In genomic region chr13:39538826-39539555, GRCh38 we compare ENCODE assay signal across 15 cellular contexts.
A peak's percentile ranks its signal among the peaks of the same experiment; 100 is the strongest.
DNase-seq lines count a peak whose midpoint lies in the region; TF ChIP-seq lines count a peak whose summit lies in the region.
"Had no signal": no experiment of that assay in that cellular context is flagged by ENCODE, and none has a peak within 500 bp of the region (broad histone marks: within the 10 kb centered on the region; RNA-seq: fewer than 3 reads in every experiment).

No MANE protein-coding gene starts in this region.

- H3K4me3 ChIP-seq in MG63 (no peak overlapping the region), fibroblast of mammary gland (ENCODE audit: control insufficient read depth, low read depth, low read length) (no peak overlapping the region), uterus (no peak overlapping the region)
- H3K4me3 ChIP-seq: Peyer's patch, vagina had no signal

- H3K27me3 ChIP-seq in MG63 (no peaks in the 10 kb centered on the region), uterus (no peaks in the 10 kb centered on the region)
- H3K27me3 ChIP-seq: Peyer's patch, vagina had no signal

- no peak overlapping the region for H3K4me3 Mint-ChIP-seq in progenitor cell of endocrine pancreas (ENCODE audit: low read depth)
- H3K4me3 Mint-ChIP-seq: activated naive CD8-positive, alpha-beta T cell treated with anti-CD3 and anti-CD28 coated beads for 36 hours; stimulated activated naive CD8-positive, alpha-beta T cell treated with anti-CD3 and anti-CD28 coated beads, Interleukin-15, amount 100 ng/mL, for 72 hours; T-cell had no signal

- H3K4me1 Mint-ChIP-seq in progenitor cell of endocrine pancreas (ENCODE audit: low read depth): peaks cover 1% of the 10 kb centered on the region
- H3K4me1 Mint-ChIP-seq: activated naive CD8-positive, alpha-beta T cell treated with anti-CD3 and anti-CD28 coated beads for 36 hours; stimulated activated naive CD8-positive, alpha-beta T cell treated with anti-CD3 and anti-CD28 coated beads, Interleukin-15, amount 100 ng/mL, for 72 hours; T-cell had no signal

- H3K4me1 ChIP-seq in uterus: peaks cover 0 to 4% of the 10 kb centered on the region in 2 donors
- H3K4me1 ChIP-seq: Peyer's patch had no signal

- H3K27ac ChIP-seq in uterus: no peak overlapping the region
- H3K27ac ChIP-seq: Peyer's patch, vagina had no signal

- H3K9me3 ChIP-seq in MG63 (no peaks in the 10 kb centered on the region), uterus (no peaks in the 10 kb centered on the region)
- H3K9me3 ChIP-seq: Peyer's patch, vagina had no signal

- H3K36me3 ChIP-seq in MG63 (peaks cover 7% of the 10 kb centered on the region), uterus (no peaks in the 10 kb centered on the region)
- H3K36me3 ChIP-seq: Peyer's patch, vagina had no signal

- no peaks in the 10 kb centered on the region for H3K36me3 Mint-ChIP-seq in progenitor cell of endocrine pancreas (ENCODE audit: insufficient read depth)
- H3K36me3 Mint-ChIP-seq: activated naive CD8-positive, alpha-beta T cell treated with anti-CD3 and anti-CD28 coated beads for 36 hours; T-cell had no signal

- no peak overlapping the region for H3K27ac Mint-ChIP-seq in progenitor cell of endocrine pancreas
- H3K27ac Mint-ChIP-seq: activated naive CD8-positive, alpha-beta T cell treated with anti-CD3 and anti-CD28 coated beads for 36 hours; T-cell had no signal

- TF ChIP-seq CTCF in fibroblast of mammary gland (conservative IDR thresholded peaks at IDR 0.05; ENCODE audit: control insufficient read depth, insufficient read depth, low read depth, low read length) (no peak), progenitor cell of endocrine pancreas (IDR thresholded peaks at IDR 0.05; ENCODE audit: unreplicated experiment) (no peak), uterus (IDR thresholded peaks at IDR 0.05) (no peak)

- no peak for TF ChIP-seq POLR2A in uterus (IDR thresholded peaks at IDR 0.05)

- intact Hi-C loops in uterus (cut with DNase I; ENCODE audit: low total_unique reads): no loop called here

- peak; percentile 11 for DNase-seq in Daoy (ENCODE audit: low read depth)
- peak; percentile 24 for DNase-seq in MG63
- DNase-seq in NCI-H69 (lab: John Stamatoyannopoulos, UW): peak; percentile 46
- DNase-seq in fibroblast of mammary gland (ENCODE audit: low read depth): peak; percentile 66
- DNase-seq in SHP77 (lab: John Stamatoyannopoulos, UW): no peak
- DNase-seq in stimulated activated naive CD4-positive, alpha-beta T cell (lab: John Stamatoyannopoulos, UW): no peak
- no peak for DNase-seq in progenitor cell of endocrine pancreas (ENCODE audit: low spot score, unreplicated experiment)
- no peak for DNase-seq in uterus
- DNase-seq: activated naive CD8-positive, alpha-beta T cell treated with anti-CD3 and anti-CD28 coated beads for 36 hours; cerebellar nuclear complex; mesendoderm; Peyer's patch; stimulated activated naive CD8-positive, alpha-beta T cell treated with anti-CD3 and anti-CD28 coated beads, Interleukin-15, amount 100 ng/mL, for 72 hours; T-cell had no signal

- H3K27me3 Mint-ChIP-seq in progenitor cell of endocrine pancreas: peaks cover 3% of the 10 kb centered on the region

- H3K9me3 Mint-ChIP-seq in progenitor cell of endocrine pancreas (ENCODE audit: low read depth): no peaks in the 10 kb centered on the region
- H3K9me3 Mint-ChIP-seq: activated naive CD8-positive, alpha-beta T cell treated with anti-CD3 and anti-CD28 coated beads for 36 hours; stimulated activated naive CD8-positive, alpha-beta T cell treated with anti-CD3 and anti-CD28 coated beads, Interleukin-15, amount 100 ng/mL, for 72 hours; T-cell had no signal

Comparison
In these comparisons a context has a peak if more than half of its experiments do, and no peak if none do; other contexts are left out.
1. DNase-seq: peak in Daoy (single experiment), MG63 (single experiment), NCI-H69 (single experiment) and fibroblast of mammary gland (single experiment); none in SHP77 (0 of 2), stimulated activated naive CD4-positive, alpha-beta T cell (0 of 6), progenitor cell of endocrine pancreas (single experiment) and uterus (0 of 2).